In genomic region chr5:141772281-141772680, GRCh38 we compare ENCODE assay signal across 13 cellular contexts.
"Had no signal": no experiment of that assay in that cellular context is flagged by ENCODE, and none has a peak within 500 bp of the region (broad histone marks: within the 10 kb centered on the region; RNA-seq: fewer than 3 reads in every experiment).

No MANE protein-coding gene starts in this region.

- H3K4me1 ChIP-seq: lower lobe of right lung, right lobe of liver, tibial nerve had no signal

- H3K27ac ChIP-seq: lower lobe of right lung, right lobe of liver, tibial nerve had no signal

- H3K36me3 ChIP-seq: lower lobe of right lung, right lobe of liver had no signal

- H3K4me3 ChIP-seq: lower lobe of right lung, right lobe of liver, tibial nerve had no signal

- H3K36me3 Mint-ChIP-seq: activated naive CD4-positive, alpha-beta T cell treated with anti-CD3 and anti-CD28 coated beads, Interleukin-2, amount 10 ng/mL, durations not matched to agents 7 days and 5 days; naive thymus-derived CD4-positive, alpha-beta T cell; stimulated activated memory B cell treated with anti-CD40 and anti-IgM and Interleukin-4, amounts not matched to agents 10 μg/mL and 1 μg/mL and 100 μg/mL, for 72 hours had no signal

- H3K9me3 Mint-ChIP-seq: activated CD4-positive, alpha-beta T cell treated with anti-CD3 and anti-CD28 coated beads, Interleukin-2, amount 10 ng/mL, durations not matched to agents 7 days and 5 days; activated naive CD4-positive, alpha-beta T cell treated with anti-CD3 and anti-CD28 coated beads, Interleukin-2, amount 10 ng/mL, durations not matched to agents 7 days and 5 days; activated T-helper 2 cell treated with anti-CD3 and anti-CD28 coated beads, Interferon-gamma antibody, Interleukin-2, Interleukin-4, amounts not matched to agents 10 μg/mL and 5 μg/mL and 100 μg/mL, durations not matched to agents 14 hours and 24 hours and 36 hours; dendritic cell treated with granulocyte-macrophage colony-stimulating factor and Interleukin-4, amounts not matched to agents 40 ng/mL and 50 ng/mL, for 4 days; T-helper 1 cell treated with Interleukin-12 subunit alpha and Interleukin-12 subunit beta and Interleukin-4 antibody, amounts not matched to agents 30 μg/mL and 1 μg/mL, for 36 hours had no signal

- H3K27ac Mint-ChIP-seq: activated CD4-positive, alpha-beta T cell treated with anti-CD3 and anti-CD28 coated beads, Interleukin-2, amount 10 ng/mL, durations not matched to agents 7 days and 5 days; activated naive CD4-positive, alpha-beta T cell treated with anti-CD3 and anti-CD28 coated beads, Interleukin-2, amount 10 ng/mL, durations not matched to agents 7 days and 5 days; activated T-helper 2 cell treated with anti-CD3 and anti-CD28 coated beads, Interferon-gamma antibody, Interleukin-2, Interleukin-4, amounts not matched to agents 10 μg/mL and 5 μg/mL and 100 μg/mL, durations not matched to agents 14 hours and 24 hours and 36 hours; dendritic cell treated with granulocyte-macrophage colony-stimulating factor and Interleukin-4, amounts not matched to agents 40 ng/mL and 50 ng/mL, for 4 days; progenitor cell of endocrine pancreas; stimulated activated memory B cell treated with anti-CD40 and anti-IgM and Interleukin-4, amounts not matched to agents 10 μg/mL and 1 μg/mL and 100 μg/mL, for 72 hours; T-helper 1 cell treated with Interleukin-12 subunit alpha and Interleukin-12 subunit beta and Interleukin-4 antibody, amounts not matched to agents 30 μg/mL and 1 μg/mL, for 36 hours had no signal

- H3K4me1 Mint-ChIP-seq: activated CD4-positive, alpha-beta T cell treated with anti-CD3 and anti-CD28 coated beads, Interleukin-2, amount 10 ng/mL, durations not matched to agents 7 days and 5 days; activated naive CD4-positive, alpha-beta T cell treated with anti-CD3 and anti-CD28 coated beads, Interleukin-2, amount 10 ng/mL, durations not matched to agents 7 days and 5 days; stimulated activated memory B cell treated with anti-CD40 and anti-IgM and Interleukin-4, amounts not matched to agents 10 μg/mL and 1 μg/mL and 100 μg/mL, for 72 hours had no signal

- H3K9me3 ChIP-seq: lower lobe of right lung, right lobe of liver, tibial nerve had no signal

- DNase-seq: activated CD4-positive, alpha-beta T cell treated with anti-CD3 and anti-CD28 coated beads, Interleukin-2, amount 10 ng/mL, durations not matched to agents 7 days and 5 days; activated CD4-positive, CD25-positive, alpha-beta regulatory T cell; activated naive CD4-positive, alpha-beta T cell treated with anti-CD3 and anti-CD28 coated beads, Interleukin-2, amount 10 ng/mL, durations not matched to agents 7 days and 5 days; activated T-cell treated with anti-CD3 and anti-CD28 coated beads for 4 hours; lower lobe of right lung; naive thymus-derived CD4-positive, alpha-beta T cell; right lobe of liver had no signal

- H3K4me3 Mint-ChIP-seq: activated CD4-positive, alpha-beta T cell treated with anti-CD3 and anti-CD28 coated beads, Interleukin-2, amount 10 ng/mL, durations not matched to agents 7 days and 5 days; activated naive CD4-positive, alpha-beta T cell treated with anti-CD3 and anti-CD28 coated beads, Interleukin-2, amount 10 ng/mL, durations not matched to agents 7 days and 5 days; dendritic cell treated with granulocyte-macrophage colony-stimulating factor and Interleukin-4, amounts not matched to agents 40 ng/mL and 50 ng/mL, for 4 days; naive thymus-derived CD4-positive, alpha-beta T cell; stimulated activated memory B cell treated with anti-CD40 and anti-IgM and Interleukin-4, amounts not matched to agents 10 μg/mL and 1 μg/mL and 100 μg/mL, for 72 hours; T-helper 1 cell treated with Interleukin-12 subunit alpha and Interleukin-12 subunit beta and Interleukin-4 antibody, amounts not matched to agents 30 μg/mL and 1 μg/mL, for 36 hours had no signal

- H3K27me3 Mint-ChIP-seq: activated CD4-positive, alpha-beta T cell treated with anti-CD3 and anti-CD28 coated beads, Interleukin-2, amount 10 ng/mL, durations not matched to agents 7 days and 5 days had no signal

- H3K27me3 ChIP-seq: right lobe of liver, tibial nerve had no signal

- ATAC-seq: naive thymus-derived CD4-positive, alpha-beta T cell; right lobe of liver; stimulated activated memory B cell treated with anti-CD40 and anti-IgM and Interleukin-4, amounts not matched to agents 10 μg/mL and 1 μg/mL and 100 μg/mL, for 72 hours had no signal
